Comparison of ENCODE assay signal across 2 cellular contexts in the genomic region with DNA sequence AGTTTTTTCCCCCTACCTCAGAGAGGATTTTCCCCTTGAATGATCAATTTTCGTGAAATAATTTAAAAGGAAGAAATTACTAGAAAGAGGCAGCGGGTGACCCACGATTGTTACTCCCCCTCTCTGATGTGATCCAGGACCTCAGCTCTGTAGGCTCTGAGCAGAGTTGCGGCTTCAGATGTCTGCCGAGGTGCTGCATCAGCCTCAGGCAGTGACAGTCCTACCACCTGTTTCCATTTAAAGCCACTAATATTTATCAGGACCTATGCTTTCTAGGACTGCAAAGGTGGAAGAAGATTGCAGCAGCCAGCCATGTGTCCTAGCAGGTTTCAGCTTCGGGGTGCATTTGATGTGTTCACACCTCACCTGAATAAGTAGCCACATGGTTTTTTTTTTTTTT.
TF ChIP-seq lines count a peak whose summit lies in the region.

No MANE protein-coding gene starts in this region.

TF ChIP-seq in SK-N-SH, 30 proteins besides CTCF, POLR2A, EP300 and RAD21 (continued from another document and continues in another):
- TF ChIP-seq, protein P1, sequence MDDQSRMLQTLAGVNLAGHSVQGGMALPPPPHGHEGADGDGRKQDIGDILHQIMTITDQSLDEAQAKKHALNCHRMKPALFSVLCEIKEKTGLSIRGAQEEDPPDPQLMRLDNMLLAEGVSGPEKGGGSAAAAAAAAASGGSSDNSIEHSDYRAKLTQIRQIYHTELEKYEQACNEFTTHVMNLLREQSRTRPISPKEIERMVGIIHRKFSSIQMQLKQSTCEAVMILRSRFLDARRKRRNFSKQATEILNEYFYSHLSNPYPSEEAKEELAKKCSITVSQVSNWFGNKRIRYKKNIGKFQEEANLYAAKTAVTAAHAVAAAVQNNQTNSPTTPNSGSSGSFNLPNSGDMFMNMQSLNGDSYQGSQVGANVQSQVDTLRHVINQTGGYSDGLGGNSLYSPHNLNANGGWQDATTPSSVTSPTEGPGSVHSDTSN (IDR thresholded peaks at IDR 0.05): no peak
- TF ChIP-seq, protein P2, sequence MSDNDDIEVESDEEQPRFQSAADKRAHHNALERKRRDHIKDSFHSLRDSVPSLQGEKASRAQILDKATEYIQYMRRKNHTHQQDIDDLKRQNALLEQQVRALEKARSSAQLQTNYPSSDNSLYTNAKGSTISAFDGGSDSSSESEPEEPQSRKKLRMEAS (IDR thresholded peaks at IDR 0.05; ENCODE audit: low read depth): no peak
- TF ChIP-seq RCOR1 (IDR thresholded peaks at IDR 0.05; ENCODE audit: low read length) (peak; percentile 62; the same call in 1 of the 2 replicates), TAF1 (IDR thresholded peaks at IDR 0.05; ENCODE audit: borderline replicate concordance, low read depth, low read length) (no peak), FOSL2 (IDR thresholded peaks at IDR 0.05; ENCODE audit: borderline replicate concordance, low read depth) (no peak), SIN3A (IDR thresholded peaks at IDR 0.05; ENCODE audit: borderline replicate concordance, low read depth, low read length) (no peak), GABPA (IDR thresholded peaks at IDR 0.05; ENCODE audit: low read depth) (no peak), TCF12 (IDR thresholded peaks at IDR 0.05) (no peak), NFIC (IDR thresholded peaks at IDR 0.05; ENCODE audit: borderline replicate concordance) (no peak), RFX5 (IDR thresholded peaks at IDR 0.05; ENCODE audit: low read length) (no peak), CHD2 (IDR thresholded peaks at IDR 0.05; ENCODE audit: low read length, partially characterized antibody) (peak; percentile 29), NRF1 (IDR thresholded peaks at IDR 0.05; ENCODE audit: low read depth, low read length) (no peak), EZH2phosphoT487 (IDR thresholded peaks at IDR 0.05; ENCODE audit: borderline replicate concordance, low read depth) (no peak), SMC3 (IDR thresholded peaks at IDR 0.05; ENCODE audit: low read depth, low read length) (no peak)
- TF ChIP-seq, protein P3, sequence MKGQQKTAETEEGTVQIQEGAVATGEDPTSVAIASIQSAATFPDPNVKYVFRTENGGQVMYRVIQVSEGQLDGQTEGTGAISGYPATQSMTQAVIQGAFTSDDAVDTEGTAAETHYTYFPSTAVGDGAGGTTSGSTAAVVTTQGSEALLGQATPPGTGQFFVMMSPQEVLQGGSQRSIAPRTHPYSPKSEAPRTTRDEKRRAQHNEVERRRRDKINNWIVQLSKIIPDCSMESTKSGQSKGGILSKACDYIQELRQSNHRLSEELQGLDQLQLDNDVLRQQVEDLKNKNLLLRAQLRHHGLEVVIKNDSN (IDR thresholded peaks at IDR 0.05; ENCODE audit: borderline replicate concordance, low read depth): no peak
- TF ChIP-seq, protein P4, sequence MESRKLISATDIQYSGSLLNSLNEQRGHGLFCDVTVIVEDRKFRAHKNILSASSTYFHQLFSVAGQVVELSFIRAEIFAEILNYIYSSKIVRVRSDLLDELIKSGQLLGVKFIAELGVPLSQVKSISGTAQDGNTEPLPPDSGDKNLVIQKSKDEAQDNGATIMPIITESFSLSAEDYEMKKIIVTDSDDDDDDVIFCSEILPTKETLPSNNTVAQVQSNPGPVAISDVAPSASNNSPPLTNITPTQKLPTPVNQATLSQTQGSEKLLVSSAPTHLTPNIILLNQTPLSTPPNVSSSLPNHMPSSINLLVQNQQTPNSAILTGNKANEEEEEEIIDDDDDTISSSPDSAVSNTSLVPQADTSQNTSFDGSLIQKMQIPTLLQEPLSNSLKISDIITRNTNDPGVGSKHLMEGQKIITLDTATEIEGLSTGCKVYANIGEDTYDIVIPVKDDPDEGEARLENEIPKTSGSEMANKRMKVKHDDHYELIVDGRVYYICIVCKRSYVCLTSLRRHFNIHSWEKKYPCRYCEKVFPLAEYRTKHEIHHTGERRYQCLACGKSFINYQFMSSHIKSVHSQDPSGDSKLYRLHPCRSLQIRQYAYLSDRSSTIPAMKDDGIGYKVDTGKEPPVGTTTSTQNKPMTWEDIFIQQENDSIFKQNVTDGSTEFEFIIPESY (IDR thresholded peaks at IDR 0.05; ENCODE audit: borderline replicate concordance, low read depth): no peak
- TF ChIP-seq, protein P5, sequence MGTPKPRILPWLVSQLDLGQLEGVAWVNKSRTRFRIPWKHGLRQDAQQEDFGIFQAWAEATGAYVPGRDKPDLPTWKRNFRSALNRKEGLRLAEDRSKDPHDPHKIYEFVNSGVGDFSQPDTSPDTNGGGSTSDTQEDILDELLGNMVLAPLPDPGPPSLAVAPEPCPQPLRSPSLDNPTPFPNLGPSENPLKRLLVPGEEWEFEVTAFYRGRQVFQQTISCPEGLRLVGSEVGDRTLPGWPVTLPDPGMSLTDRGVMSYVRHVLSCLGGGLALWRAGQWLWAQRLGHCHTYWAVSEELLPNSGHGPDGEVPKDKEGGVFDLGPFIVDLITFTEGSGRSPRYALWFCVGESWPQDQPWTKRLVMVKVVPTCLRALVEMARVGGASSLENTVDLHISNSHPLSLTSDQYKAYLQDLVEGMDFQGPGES (IDR thresholded peaks at IDR 0.05; ENCODE audit: low read depth, low read length): no peak
- TF ChIP-seq, protein P6, sequence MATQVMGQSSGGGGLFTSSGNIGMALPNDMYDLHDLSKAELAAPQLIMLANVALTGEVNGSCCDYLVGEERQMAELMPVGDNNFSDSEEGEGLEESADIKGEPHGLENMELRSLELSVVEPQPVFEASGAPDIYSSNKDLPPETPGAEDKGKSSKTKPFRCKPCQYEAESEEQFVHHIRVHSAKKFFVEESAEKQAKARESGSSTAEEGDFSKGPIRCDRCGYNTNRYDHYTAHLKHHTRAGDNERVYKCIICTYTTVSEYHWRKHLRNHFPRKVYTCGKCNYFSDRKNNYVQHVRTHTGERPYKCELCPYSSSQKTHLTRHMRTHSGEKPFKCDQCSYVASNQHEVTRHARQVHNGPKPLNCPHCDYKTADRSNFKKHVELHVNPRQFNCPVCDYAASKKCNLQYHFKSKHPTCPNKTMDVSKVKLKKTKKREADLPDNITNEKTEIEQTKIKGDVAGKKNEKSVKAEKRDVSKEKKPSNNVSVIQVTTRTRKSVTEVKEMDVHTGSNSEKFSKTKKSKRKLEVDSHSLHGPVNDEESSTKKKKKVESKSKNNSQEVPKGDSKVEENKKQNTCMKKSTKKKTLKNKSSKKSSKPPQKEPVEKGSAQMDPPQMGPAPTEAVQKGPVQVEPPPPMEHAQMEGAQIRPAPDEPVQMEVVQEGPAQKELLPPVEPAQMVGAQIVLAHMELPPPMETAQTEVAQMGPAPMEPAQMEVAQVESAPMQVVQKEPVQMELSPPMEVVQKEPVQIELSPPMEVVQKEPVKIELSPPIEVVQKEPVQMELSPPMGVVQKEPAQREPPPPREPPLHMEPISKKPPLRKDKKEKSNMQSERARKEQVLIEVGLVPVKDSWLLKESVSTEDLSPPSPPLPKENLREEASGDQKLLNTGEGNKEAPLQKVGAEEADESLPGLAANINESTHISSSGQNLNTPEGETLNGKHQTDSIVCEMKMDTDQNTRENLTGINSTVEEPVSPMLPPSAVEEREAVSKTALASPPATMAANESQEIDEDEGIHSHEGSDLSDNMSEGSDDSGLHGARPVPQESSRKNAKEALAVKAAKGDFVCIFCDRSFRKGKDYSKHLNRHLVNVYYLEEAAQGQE (IDR thresholded peaks at IDR 0.05; ENCODE audit: low read depth, low read length): no peak

TF ChIP-seq in WTC11, 78 proteins besides CTCF, POLR2A, EP300 and RAD21 (continued from another document):
- TF ChIP-seq, protein P7, sequence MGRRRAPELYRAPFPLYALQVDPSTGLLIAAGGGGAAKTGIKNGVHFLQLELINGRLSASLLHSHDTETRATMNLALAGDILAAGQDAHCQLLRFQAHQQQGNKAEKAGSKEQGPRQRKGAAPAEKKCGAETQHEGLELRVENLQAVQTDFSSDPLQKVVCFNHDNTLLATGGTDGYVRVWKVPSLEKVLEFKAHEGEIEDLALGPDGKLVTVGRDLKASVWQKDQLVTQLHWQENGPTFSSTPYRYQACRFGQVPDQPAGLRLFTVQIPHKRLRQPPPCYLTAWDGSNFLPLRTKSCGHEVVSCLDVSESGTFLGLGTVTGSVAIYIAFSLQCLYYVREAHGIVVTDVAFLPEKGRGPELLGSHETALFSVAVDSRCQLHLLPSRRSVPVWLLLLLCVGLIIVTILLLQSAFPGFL (CRISPR knock-in tag; IDR thresholded peaks at IDR 0.05; ENCODE audit: borderline replicate concordance): no peak
- no peak for TF ChIP-seq ESRRA (CRISPR knock-in tag; IDR thresholded peaks at IDR 0.05; ENCODE audit: borderline replicate concordance)
- TF ChIP-seq, protein P8, sequence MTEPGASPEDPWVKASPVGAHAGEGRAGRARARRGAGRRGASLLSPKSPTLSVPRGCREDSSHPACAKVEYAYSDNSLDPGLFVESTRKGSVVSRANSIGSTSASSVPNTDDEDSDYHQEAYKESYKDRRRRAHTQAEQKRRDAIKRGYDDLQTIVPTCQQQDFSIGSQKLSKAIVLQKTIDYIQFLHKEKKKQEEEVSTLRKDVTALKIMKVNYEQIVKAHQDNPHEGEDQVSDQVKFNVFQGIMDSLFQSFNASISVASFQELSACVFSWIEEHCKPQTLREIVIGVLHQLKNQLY (CRISPR knock-in tag; IDR thresholded peaks at IDR 0.05): no peak
- TF ChIP-seq, protein P9, sequence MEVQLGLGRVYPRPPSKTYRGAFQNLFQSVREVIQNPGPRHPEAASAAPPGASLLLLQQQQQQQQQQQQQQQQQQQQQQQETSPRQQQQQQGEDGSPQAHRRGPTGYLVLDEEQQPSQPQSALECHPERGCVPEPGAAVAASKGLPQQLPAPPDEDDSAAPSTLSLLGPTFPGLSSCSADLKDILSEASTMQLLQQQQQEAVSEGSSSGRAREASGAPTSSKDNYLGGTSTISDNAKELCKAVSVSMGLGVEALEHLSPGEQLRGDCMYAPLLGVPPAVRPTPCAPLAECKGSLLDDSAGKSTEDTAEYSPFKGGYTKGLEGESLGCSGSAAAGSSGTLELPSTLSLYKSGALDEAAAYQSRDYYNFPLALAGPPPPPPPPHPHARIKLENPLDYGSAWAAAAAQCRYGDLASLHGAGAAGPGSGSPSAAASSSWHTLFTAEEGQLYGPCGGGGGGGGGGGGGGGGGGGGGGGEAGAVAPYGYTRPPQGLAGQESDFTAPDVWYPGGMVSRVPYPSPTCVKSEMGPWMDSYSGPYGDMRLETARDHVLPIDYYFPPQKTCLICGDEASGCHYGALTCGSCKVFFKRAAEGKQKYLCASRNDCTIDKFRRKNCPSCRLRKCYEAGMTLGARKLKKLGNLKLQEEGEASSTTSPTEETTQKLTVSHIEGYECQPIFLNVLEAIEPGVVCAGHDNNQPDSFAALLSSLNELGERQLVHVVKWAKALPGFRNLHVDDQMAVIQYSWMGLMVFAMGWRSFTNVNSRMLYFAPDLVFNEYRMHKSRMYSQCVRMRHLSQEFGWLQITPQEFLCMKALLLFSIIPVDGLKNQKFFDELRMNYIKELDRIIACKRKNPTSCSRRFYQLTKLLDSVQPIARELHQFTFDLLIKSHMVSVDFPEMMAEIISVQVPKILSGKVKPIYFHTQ (CRISPR knock-in tag; IDR thresholded peaks at IDR 0.05): no peak
